In genomic region chr6:129567374-129567773, GRCh38 we compare ENCODE assay signal across 8 cellular contexts.
DNase-seq lines count a peak whose midpoint lies in the region; ATAC-seq and TF ChIP-seq lines count a peak whose summit lies in the region.

No MANE protein-coding gene starts in this region.

- CTCF ChIA-PET in HEK293 (lab: Yijun Ruan, JAX), result interaction anchor here (0.6 to 7.1 kb wide), 22 partner anchors 10 to 1772 kb away, joined by 3 to 113 read pairs (median 3); no protein-coding TSS in a partner anchor

- intact Hi-C loops in activated T-helper 2 cell treated with anti-CD3 and anti-CD28 coated beads, Interferon-gamma antibody, Interleukin-2, Interleukin-4, amounts not matched to agents 10 μg/mL and 5 μg/mL and 100 μg/mL, durations not matched to agents 14 hours and 24 hours and 36 hours (cut with micrococcal nuclease), result loop anchor here (1.0 to 10.0 kb wide), 2 partner anchors 68 to 193 kb away; no protein-coding TSS in a partner anchor

- DNase-seq in UCSD-AML1 (lab: John Stamatoyannopoulos, UW; ENCODE audit: unreplicated experiment) (peak; percentile 17), fibroblast of the aortic adventitia (ENCODE audit: low read depth) (no peak), T-helper 9 cell (no peak)
- peak; percentile 64 for DNase-seq in stimulated activated naive CD8-positive, alpha-beta T cell treated with anti-CD3 and anti-CD28 coated beads, Interleukin-15, Interleukin-2, amounts not matched to agents 100 U/mL and 50 U/mL, for 24 hours
- DNase-seq in activated T-helper 2 cell treated with anti-CD3 and anti-CD28 coated beads, Interferon-gamma antibody, Interleukin-2, Interleukin-4, amounts not matched to agents 10 μg/mL and 5 μg/mL and 100 μg/mL, durations not matched to agents 14 hours and 24 hours and 36 hours (ENCODE audit: low spot score), result no peak

- H3K4me3 Mint-ChIP-seq in activated T-helper 2 cell treated with anti-CD3 and anti-CD28 coated beads, Interferon-gamma antibody, Interleukin-2, Interleukin-4, amounts not matched to agents 10 μg/mL and 5 μg/mL and 100 μg/mL, durations not matched to agents 14 hours and 24 hours and 36 hours (ENCODE audit: low read depth), result no peak overlapping the region

- H3K36me3 ChIP-seq in HEK293 (ENCODE audit: control insufficient read depth in 2 of 2, insufficient read depth in 1 of 2, low read length in 2 of 2), result no peaks in the 10 kb centered on the region

- peak; percentile 65 for ATAC-seq in stimulated activated naive CD8-positive, alpha-beta T cell treated with anti-CD3 and anti-CD28 coated beads, Interleukin-15, Interleukin-2, amounts not matched to agents 100 U/mL and 50 U/mL, for 24 hours
- no peak for ATAC-seq in HG03108 (IDR thresholded peaks at IDR 0.05; ENCODE audit: unreplicated experiment)

- POLR2A ChIA-PET in HEK293 (lab: Yijun Ruan, JAX), result no interaction called here

- H3K9me3 ChIP-seq in HEK293 (ENCODE audit: control insufficient read depth, insufficient read depth, low read depth, low read length), result no peaks in the 10 kb centered on the region

- no peak overlapping the region for H3K4me3 ChIP-seq in HEK293 (ENCODE audit: low read depth, low read length)
- H3K4me3 ChIP-seq in fibroblast of the aortic adventitia (ENCODE audit: low read depth, low read length), result no peak overlapping the region

- H3K36me3 Mint-ChIP-seq in activated T-helper 2 cell treated with anti-CD3 and anti-CD28 coated beads, Interferon-gamma antibody, Interleukin-2, Interleukin-4, amounts not matched to agents 10 μg/mL and 5 μg/mL and 100 μg/mL, durations not matched to agents 14 hours and 24 hours and 36 hours (ENCODE audit: low read depth), result peaks cover 11% of the 10 kb centered on the region

- H3K27ac ChIP-seq in C4-2B (no peak overlapping the region), HEK293 (ENCODE audit: extremely low read depth, low read depth, low read length) (no peak overlapping the region)

- TF ChIP-seq CTCF in C4-2B (conservative IDR thresholded peaks at IDR 0.05) (peak; percentile 49), HEK293 (tag by site-specific recombination; IDR thresholded peaks at IDR 0.05) (no peak), fibroblast of the aortic adventitia (IDR thresholded peaks at IDR 0.05; ENCODE audit: insufficient read depth, low read length) (peak; percentile 40)

- H3K27ac Mint-ChIP-seq in activated T-helper 2 cell treated with anti-CD3 and anti-CD28 coated beads, Interferon-gamma antibody, Interleukin-2, Interleukin-4, amounts not matched to agents 10 μg/mL and 5 μg/mL and 100 μg/mL, durations not matched to agents 14 hours and 24 hours and 36 hours, result no peak overlapping the region

- H3K4me1 ChIP-seq in HEK293 (ENCODE audit: control insufficient read depth, insufficient read depth, low read length), result no peaks in the 10 kb centered on the region

- peaks cover 18% of the 10 kb centered on the region for H3K27me3 Mint-ChIP-seq in activated T-helper 2 cell treated with anti-CD3 and anti-CD28 coated beads, Interferon-gamma antibody, Interleukin-2, Interleukin-4, amounts not matched to agents 10 μg/mL and 5 μg/mL and 100 μg/mL, durations not matched to agents 14 hours and 24 hours and 36 hours (ENCODE audit: low read depth)

- no peaks in the 10 kb centered on the region for H3K4me1 Mint-ChIP-seq in activated T-helper 2 cell treated with anti-CD3 and anti-CD28 coated beads, Interferon-gamma antibody, Interleukin-2, Interleukin-4, amounts not matched to agents 10 μg/mL and 5 μg/mL and 100 μg/mL, durations not matched to agents 14 hours and 24 hours and 36 hours (ENCODE audit: low read depth)

- peaks cover 13% of the 10 kb centered on the region for H3K9me3 Mint-ChIP-seq in activated T-helper 2 cell treated with anti-CD3 and anti-CD28 coated beads, Interferon-gamma antibody, Interleukin-2, Interleukin-4, amounts not matched to agents 10 μg/mL and 5 μg/mL and 100 μg/mL, durations not matched to agents 14 hours and 24 hours and 36 hours

TF ChIP-seq in HEK293, 187 proteins besides CTCF, POLR2A, EP300 and RAD21:
- no peak for TF ChIP-seq ZNF24 (tag by site-specific recombination; IDR thresholded peaks at IDR 0.05)
- TF ChIP-seq ZNF654 (tag by site-specific recombination; IDR thresholded peaks at IDR 0.05; ENCODE audit: low read depth), result peak; percentile 43

Comparison
In these comparisons a context has a peak if more than half of its experiments do, and no peak if none do; other contexts are left out.
1. DNase-seq: peak in UCSD-AML1 (single experiment) and stimulated activated naive CD8-positive, alpha-beta T cell treated with anti-CD3 and anti-CD28 coated beads, Interleukin-15, Interleukin-2, amounts not matched to agents 100 U/mL and 50 U/mL, for 24 hours (single experiment); none in fibroblast of the aortic adventitia (single experiment), activated T-helper 2 cell treated with anti-CD3 and anti-CD28 coated beads, Interferon-gamma antibody, Interleukin-2, Interleukin-4, amounts not matched to agents 10 μg/mL and 5 μg/mL and 100 μg/mL, durations not matched to agents 14 hours and 24 hours and 36 hours (single experiment) and T-helper 9 cell (single experiment).